Comparison of ENCODE assay signal across 28 cellular contexts in the genomic region with DNA sequence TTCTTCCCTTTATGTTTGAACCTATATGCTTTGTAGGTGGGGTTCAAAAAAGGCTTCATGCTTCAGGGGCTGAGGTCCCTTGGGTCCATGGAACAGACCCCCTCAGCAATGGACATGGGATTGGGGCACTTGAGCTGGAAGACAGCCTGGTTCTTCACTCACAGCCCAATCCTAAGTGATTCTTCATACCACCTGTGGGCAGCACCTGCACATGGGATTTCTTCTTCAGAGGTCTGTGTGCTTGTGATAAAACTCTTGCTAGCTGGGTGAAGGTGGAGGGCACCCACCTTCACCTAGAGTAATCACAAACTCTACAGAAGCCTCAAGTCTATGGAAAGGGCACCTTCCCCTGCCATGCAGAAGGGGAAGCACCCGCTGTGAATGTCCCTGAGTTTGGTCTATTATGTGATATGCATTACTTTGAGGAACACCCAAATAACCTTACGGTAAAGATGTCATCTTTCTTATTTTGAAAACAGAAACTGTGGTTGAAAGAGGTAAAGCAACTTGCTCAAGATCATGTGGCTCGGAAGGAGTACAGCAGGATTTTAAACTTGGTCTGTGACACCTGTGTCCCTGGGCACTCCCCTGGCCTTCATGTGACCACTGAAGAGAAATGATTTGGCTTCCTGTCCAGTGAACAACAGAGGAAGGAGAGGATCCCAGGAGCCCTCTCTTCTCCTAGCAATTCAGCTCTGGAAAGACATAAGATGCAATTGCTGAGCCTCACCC.
A peak's percentile ranks its signal among the peaks of the same experiment; 100 is the strongest.
DNase-seq lines count a peak whose midpoint lies in the region; ATAC-seq, FAIRE-seq and TF ChIP-seq lines count a peak whose summit lies in the region.
"Had no signal": no experiment of that assay in that cellular context is flagged by ENCODE, and none has a peak within 500 bp of the region (broad histone marks: within the 10 kb centered on the region; RNA-seq: fewer than 3 reads in every experiment).

No MANE protein-coding gene starts in this region.

- FAIRE-seq in kidney (lab: Jason Lieb, UNC): no peak
- FAIRE-seq: A204.1, pancreas had no signal

- no peak overlapping the region for H3K9ac ChIP-seq in kidney (ENCODE audit: low read length in 2 of 2)

- DNase-seq in right atrium auricular region (ENCODE audit: low spot score): peak; percentile 18
- no peak for DNase-seq in left ventricle myocardium superior
- DNase-seq in WERI-Rb-1: no peak
- no peak for DNase-seq in kidney
- DNase-seq in HK-2 (ENCODE audit: unreplicated experiment): no peak
- no peak for DNase-seq in upper lobe of right lung
- DNase-seq in NCI-H2107 treated with DMSO at 0.1 percent for 48 hours (lab: John Stamatoyannopoulos, UW; ENCODE audit: unreplicated experiment): no peak
- DNase-seq: activated CD8-positive, alpha-beta T cell treated with anti-CD3 and anti-CD28 coated beads for 36 hours; amygdala; Calu3; DMS79; GDM1; HFFc6; KG1; left colon; mesenchymal stem cell; NCI-H1436; pancreas; SHP77; substantia nigra; upper lobe of left lung had no signal

- TF ChIP-seq CTCF in right atrium auricular region (IDR thresholded peaks at IDR 0.05): no peak
- 0 out of 2 replicates have a peak, but pooled peaks have one; percentile 12 for TF ChIP-seq CTCF in WERI-Rb-1 (IDR thresholded peaks at IDR 0.05; ENCODE audit: low read depth, low read length)
- peak; percentile 25 for TF ChIP-seq CTCF in kidney (IDR thresholded peaks at IDR 0.05; ENCODE audit: borderline replicate concordance, extremely low read depth, insufficient read depth)
- no peak for TF ChIP-seq CTCF in upper lobe of right lung (IDR thresholded peaks at IDR 0.05)

- H3K4me3 ChIP-seq in right atrium auricular region: no peak overlapping the region
- no peak overlapping the region for H3K4me3 ChIP-seq in WERI-Rb-1 (ENCODE audit: low read depth, low read length)
- no peak overlapping the region for H3K4me3 ChIP-seq in kidney (ENCODE audit: low read length in 2 of 2)
- no peak overlapping the region for H3K4me3 ChIP-seq in upper lobe of right lung
- H3K4me3 ChIP-seq: GM23338, hepatocyte, pancreas, upper lobe of left lung had no signal

- no peaks in the 10 kb centered on the region for H3K4me1 ChIP-seq in right atrium auricular region
- no peaks in the 10 kb centered on the region for H3K4me1 ChIP-seq in kidney (ENCODE audit: control insufficient read depth in 1 of 2, insufficient read depth in 1 of 2, low read depth in 1 of 2, low read length in 2 of 2)
- peaks cover 5% of the 10 kb centered on the region for H3K4me1 ChIP-seq in upper lobe of right lung
- H3K4me1 ChIP-seq: pancreas, upper lobe of left lung had no signal

- ATAC-seq in left ventricle myocardium superior (no peak), upper lobe of right lung (no peak), HG03175 (IDR thresholded peaks at IDR 0.05; ENCODE audit: unreplicated experiment) (no peak)
- ATAC-seq: activated CD8-positive, alpha-beta T cell treated with anti-CD3 and anti-CD28 coated beads for 36 hours; activated naive CD4-positive, alpha-beta T cell treated with anti-CD3 and anti-CD28 coated beads, Interleukin-2, amount 50 U/mL, for 72 hours; GM23338; left colon; Panc1; pancreas; stimulated activated memory B cell treated with anti-CD40 and anti-IgM and Interleukin-4, amounts not matched to agents 10 μg/mL and 1 μg/mL and 100 μg/mL, for 72 hours had no signal

- intact Hi-C loops in left ventricle myocardium superior (cut with micrococcal nuclease): no loop called here
- intact Hi-C loops in kidney (cut with DNase I): no loop called here
- intact Hi-C loops in upper lobe of right lung (cut with DNase I): no loop called here

- H3K27me3 ChIP-seq in right atrium auricular region: no peaks in the 10 kb centered on the region
- H3K27me3 ChIP-seq in WERI-Rb-1 (ENCODE audit: insufficient read depth, low read depth, severe bottlenecking): no peaks in the 10 kb centered on the region
- H3K27me3 ChIP-seq in upper lobe of right lung: no peaks in the 10 kb centered on the region
- H3K27me3 ChIP-seq: hepatocyte, pancreas, upper lobe of left lung had no signal

- no peak overlapping the region for H3K27ac ChIP-seq in right atrium auricular region
- no peak overlapping the region for H3K27ac ChIP-seq in WERI-Rb-1
- no peak overlapping the region for H3K27ac ChIP-seq in kidney (ENCODE audit: low read depth in 2 of 2, low read length in 2 of 2)
- H3K27ac ChIP-seq in upper lobe of right lung: no peak overlapping the region
- H3K27ac ChIP-seq: hepatocyte, pancreas, upper lobe of left lung had no signal

- H3K9me3 ChIP-seq in right atrium auricular region (no peaks in the 10 kb centered on the region), WERI-Rb-1 (ENCODE audit: severe bottlenecking) (no peaks in the 10 kb centered on the region), kidney (ENCODE audit: control insufficient read depth in 1 of 2, low read length in 2 of 2) (no peaks in the 10 kb centered on the region), upper lobe of right lung (no peaks in the 10 kb centered on the region)
- H3K9me3 ChIP-seq: pancreas, upper lobe of left lung had no signal

- no peaks in the 10 kb centered on the region for H3K36me3 ChIP-seq in right atrium auricular region
- H3K36me3 ChIP-seq in WERI-Rb-1: no peaks in the 10 kb centered on the region
- H3K36me3 ChIP-seq in kidney (ENCODE audit: control insufficient read depth in 1 of 2, insufficient read depth in 2 of 2, low read length in 2 of 2): no peaks in the 10 kb centered on the region
- no peaks in the 10 kb centered on the region for H3K36me3 ChIP-seq in upper lobe of right lung
- H3K36me3 ChIP-seq: pancreas, upper lobe of left lung had no signal

Comparison
In these comparisons a context has a peak if more than half of its experiments do, and no peak if none do; other contexts are left out.
1. CTCF ChIP-seq: peak in WERI-Rb-1 (single experiment) and kidney (single experiment); none in right atrium auricular region (0 of 2) and upper lobe of right lung (single experiment).